7 cellular contexts compared by ENCODE assay signal in genomic region chr14:70086685-70087379, GRCh38.
A peak's percentile ranks its signal among the peaks of the same experiment; 100 is the strongest.
DNase-seq lines count a peak whose midpoint lies in the region; ATAC-seq, FAIRE-seq and TF ChIP-seq lines count a peak whose summit lies in the region.

No MANE protein-coding gene starts in this region.

- H4K20me1 ChIP-seq in DND-41 (ENCODE audit: insufficient read depth, low read length) = no peaks in the 10 kb centered on the region

- TF ChIP-seq CTCF in DND-41 (IDR thresholded peaks at IDR 0.05; ENCODE audit: borderline replicate concordance, extremely low read depth, low read length, poor library complexity, severe bottlenecking) = peak; percentile 60
- TF ChIP-seq CTCF in Peyer's patch (IDR thresholded peaks at IDR 0.05) = peak in 4 of 6 experiments; percentile 29 to 64 (median 60)

- no peaks in the 10 kb centered on the region for H3K9me3 ChIP-seq in DND-41 (ENCODE audit: insufficient read depth, low read length, severe bottlenecking)
- no peaks in the 10 kb centered on the region for H3K9me3 ChIP-seq in Peyer's patch
- no peaks in the 10 kb centered on the region for H3K9me3 ChIP-seq in small intestine (ENCODE audit: control insufficient read depth, low read depth)
- no peaks in the 10 kb centered on the region for H3K9me3 ChIP-seq in effector memory CD4-positive, alpha-beta T cell (ENCODE audit: control insufficient read depth, low read length)

- H3K27me3 ChIP-seq in DND-41 (ENCODE audit: insufficient read depth, low read length, poor library complexity) = peaks cover 19% of the 10 kb centered on the region
- H3K27me3 ChIP-seq in Peyer's patch = no peaks in the 10 kb centered on the region
- no peaks in the 10 kb centered on the region for H3K27me3 ChIP-seq in small intestine (ENCODE audit: control insufficient read depth in 2 of 2, insufficient read depth in 2 of 2, low read length in 2 of 2)
- no peaks in the 10 kb centered on the region for H3K27me3 ChIP-seq in effector memory CD4-positive, alpha-beta T cell (replicated peaks; ENCODE audit: control insufficient read depth, insufficient read depth, low read length, poor library complexity, severe bottlenecking)

- H3K79me2 ChIP-seq in DND-41 (ENCODE audit: insufficient read depth, low read length) = no peaks in the 10 kb centered on the region

- no peak overlapping the region for H3K27ac ChIP-seq in DND-41 (ENCODE audit: low read length)
- no peak overlapping the region for H3K27ac ChIP-seq in Peyer's patch
- no peak overlapping the region for H3K27ac ChIP-seq in small intestine (ENCODE audit: low read depth in 1 of 2, low read length in 1 of 2)
- no peak overlapping the region for H3K27ac ChIP-seq in effector memory CD4-positive, alpha-beta T cell (ENCODE audit: insufficient read depth, low read length, poor library complexity, severe bottlenecking)

- no peak for FAIRE-seq in small intestine (lab: Jason Lieb, UNC)

- 33 to 41% (median 34%) methylated on average over 5 of the region's 5 CpGs for WGBS in small intestine, 3 donors

- H3K4me3 ChIP-seq in DND-41 (ENCODE audit: low read depth in 1 of 2, low read length in 2 of 2) (no peak overlapping the region), Peyer's patch (no peak overlapping the region), small intestine (ENCODE audit: low read depth in 1 of 2, low read length in 2 of 2) (no peak overlapping the region)
- H3K4me3 ChIP-seq in effector memory CD4-positive, alpha-beta T cell (ENCODE audit: insufficient read depth, low read depth, low read length, poor library complexity, severe bottlenecking) = no peak overlapping the region

- H3K4me1 ChIP-seq in DND-41 (ENCODE audit: insufficient read depth, low read length) (no peaks in the 10 kb centered on the region), Peyer's patch (no peaks in the 10 kb centered on the region), small intestine (ENCODE audit: control insufficient read depth in 2 of 2, insufficient read depth in 1 of 2, low read depth in 1 of 2, low read length in 1 of 2) (no peaks in the 10 kb centered on the region)
- no peaks in the 10 kb centered on the region for H3K4me1 ChIP-seq in effector memory CD4-positive, alpha-beta T cell (ENCODE audit: control insufficient read depth, insufficient read depth, low read length, poor library complexity, severe bottlenecking)

- no peak overlapping the region for H3K9ac ChIP-seq in DND-41 (ENCODE audit: low read depth, low read length)

- no peak for ATAC-seq in DND-41 (ENCODE audit: insufficient read depth, low read depth)

- no peak for TF ChIP-seq POLR2A in Peyer's patch (IDR thresholded peaks at IDR 0.05)

- H3K36me3 ChIP-seq in DND-41 (ENCODE audit: insufficient read depth, low read length) (no peaks in the 10 kb centered on the region), Peyer's patch (no peaks in the 10 kb centered on the region), small intestine (ENCODE audit: control insufficient read depth in 2 of 2, insufficient read depth in 2 of 2, low read length in 2 of 2) (no peaks in the 10 kb centered on the region)
- no peaks in the 10 kb centered on the region for H3K36me3 ChIP-seq in effector memory CD4-positive, alpha-beta T cell (ENCODE audit: control insufficient read depth, insufficient read depth, low read length)

- peak; percentile 9 for DNase-seq in DND-41
- peak; percentile 2 for DNase-seq in HS-5 (ENCODE audit: low read depth)
- peak in 1 of 3 donors; percentile 57 for DNase-seq in Peyer's patch
- DNase-seq in fibroblast of the conjunctiva (ENCODE audit: low read depth) = peak; percentile 18
- DNase-seq in small intestine = peak; percentile 32
- DNase-seq in GF-D8 (lab: John Stamatoyannopoulos, UW) = no peak
- DNase-seq in effector memory CD4-positive, alpha-beta T cell = no peak

- no peak overlapping the region for H2AFZ ChIP-seq in DND-41 (ENCODE audit: low read depth, low read length)

- no peak overlapping the region for H3K4me2 ChIP-seq in DND-41 (ENCODE audit: insufficient read depth, low read length)

Comparison
In these comparisons a context has a peak if more than half of its experiments do, and no peak if none do; other contexts are left out.
1. DNase-seq: peak in DND-41 (single experiment), HS-5 (single experiment), fibroblast of the conjunctiva (single experiment) and small intestine (single experiment); none in GF-D8 (single experiment) and effector memory CD4-positive, alpha-beta T cell (0 of 3).